In the genomic region with DNA sequence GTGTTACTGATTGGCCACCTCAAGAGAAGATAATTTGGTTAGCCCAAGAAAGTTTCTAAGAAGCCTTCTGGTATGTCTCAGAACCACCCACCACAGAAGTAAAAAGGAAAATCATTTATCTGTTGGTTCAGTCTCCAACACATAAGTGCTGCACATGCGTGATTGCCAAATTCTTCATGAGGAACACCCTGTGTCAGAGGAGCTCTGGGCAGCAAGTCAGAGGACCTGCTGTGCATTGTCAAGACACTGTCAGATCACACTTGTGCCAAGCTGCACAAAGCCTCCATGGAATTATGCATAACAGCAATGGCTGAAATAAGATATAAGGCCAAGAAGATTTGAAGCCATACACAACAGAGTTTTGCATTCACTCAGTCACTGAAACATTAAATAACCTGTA, we compare ENCODE assay signal across 28 cellular contexts.
DNase-seq lines count a peak whose midpoint lies in the region; ATAC-seq, FAIRE-seq and TF ChIP-seq lines count a peak whose summit lies in the region.
"Had no signal": no experiment of that assay in that cellular context is flagged by ENCODE, and none has a peak within 500 bp of the region (broad histone marks: within the 10 kb centered on the region; RNA-seq: fewer than 3 reads in every experiment).

No MANE protein-coding gene starts in this region.

- 35 to 41% methylated on average over 1 of the region's 1 CpG for WGBS in heart right ventricle, 2 donors
- 90 to 96% methylated on average over 1 of the region's 1 CpG for WGBS in pancreas, 2 donors

- H3K36me3 ChIP-seq in heart right ventricle (no peaks in the 10 kb centered on the region), pancreas (no peaks in the 10 kb centered on the region), tibial artery (no peaks in the 10 kb centered on the region)
- H3K36me3 ChIP-seq: BLaER1 treated with 17β-estradiol and CSF1 and Interleukin-3, amounts not matched to agents 10 nM and 100 nM; neural progenitor cell; uterus had no signal

- peak overlapping the region in 4 of 10 donors; percentile 7 to 36 (median 21) for H3K27ac ChIP-seq in heart right ventricle
- no peak overlapping the region for H3K27ac ChIP-seq in pancreas
- no peak overlapping the region for H3K27ac ChIP-seq in tibial artery
- H3K27ac ChIP-seq: BLaER1 treated with 17β-estradiol and CSF1 and Interleukin-3, amounts not matched to agents 10 nM and 100 nM; foreskin keratinocyte; KMS-11; neural progenitor cell; psoas muscle; skin epidermis; uterus; VCaP had no signal

- peak; percentile 89 to 100 (median 97) for ATAC-seq in heart right ventricle
- no peak for ATAC-seq in pancreas
- ATAC-seq in HG03439 (IDR thresholded peaks at IDR 0.05; ENCODE audit: unreplicated experiment): no peak
- ATAC-seq: activated T-cell treated with anti-CD3 and anti-CD28 coated beads, Interleukin-2, amount 50 U/mL, for 4 hours; foreskin keratinocyte; psoas muscle; SK-N-SH treated with all-trans-retinoic acid at 6 μM for 48 hours had no signal

- no peaks in the 10 kb centered on the region for H3K27me3 ChIP-seq in heart right ventricle
- H3K27me3 ChIP-seq in pancreas: no peaks in the 10 kb centered on the region
- no peaks in the 10 kb centered on the region for H3K27me3 ChIP-seq in tibial artery
- H3K27me3 ChIP-seq: BLaER1 treated with 17β-estradiol and CSF1 and Interleukin-3, amounts not matched to agents 10 nM and 100 nM; foreskin keratinocyte; neural progenitor cell; uterus had no signal

- DNase-seq in G401 (ENCODE audit: low spot score): peak; percentile 49
- peak; percentile 30 for DNase-seq in choroid plexus epithelial cell (ENCODE audit: low read depth)
- DNase-seq in heart right ventricle: peak; percentile 39 to 67
- no peak for DNase-seq in pancreas
- no peak for DNase-seq in tibial artery
- no peak for DNase-seq in NCI-H82 (lab: John Stamatoyannopoulos, UW)
- DNase-seq in AG08395 (ENCODE audit: low spot score): no peak
- DNase-seq: activated CD4-positive, alpha-beta T cell treated with anti-CD3 and anti-CD28 coated beads for 48 hours; activated T-cell treated with anti-CD3 and anti-CD28 coated beads, Interleukin-2, amount 50 U/mL, for 4 hours; amygdala; dermis blood vessel endothelial cell; foreskin keratinocyte; H7; hypothalamus; MV-4-11; NCI-H146; NCI-H524; psoas muscle; uterus had no signal

- FAIRE-seq in pancreas (lab: Jason Lieb, UNC): peak; percentile 5
- FAIRE-seq: bronchial epithelial cell, GM12891 had no signal

- intact Hi-C loops in heart right ventricle (cut with DNase I): no loop called here
- intact Hi-C loops in pancreas (cut with DNase I): no loop called here
- intact Hi-C loops in tibial artery (cut with DNase I; ENCODE audit: low total_unique reads): no loop called here

- H3K4me3 ChIP-seq in choroid plexus epithelial cell (ENCODE audit: low read depth, low read length): no peak overlapping the region
- no peak overlapping the region for H3K4me3 ChIP-seq in heart right ventricle
- no peak overlapping the region for H3K4me3 ChIP-seq in pancreas
- H3K4me3 ChIP-seq in tibial artery: no peak overlapping the region
- H3K4me3 ChIP-seq: BLaER1 treated with 17β-estradiol and CSF1 and Interleukin-3, amounts not matched to agents 10 nM and 100 nM; neural progenitor cell; psoas muscle; skin epidermis; uterus had no signal

- in situ Hi-C loops in G401 (cut with HindIII; ENCODE audit: low sequenced_read_pairs): no loop called here

- no peak for TF ChIP-seq CTCF in choroid plexus epithelial cell (conservative IDR thresholded peaks at IDR 0.05; ENCODE audit: low read depth, low read length)
- TF ChIP-seq CTCF in heart right ventricle (IDR thresholded peaks at IDR 0.05): no peak
- no peak for TF ChIP-seq CTCF in pancreas (IDR thresholded peaks at IDR 0.05)
- no peak for TF ChIP-seq CTCF in tibial artery (IDR thresholded peaks at IDR 0.05)

- H3K9me3 ChIP-seq in heart right ventricle (peaks cover 0 to 4% (median 0%) of the 10 kb centered on the region in 11 donors), pancreas (no peaks in the 10 kb centered on the region), tibial artery (no peaks in the 10 kb centered on the region)
- H3K9me3 ChIP-seq: BLaER1 treated with 17β-estradiol and CSF1 and Interleukin-3, amounts not matched to agents 10 nM and 100 nM; psoas muscle; uterus had no signal

- H3K4me1 ChIP-seq in heart right ventricle: peaks cover 0 to 9% (median 3%) of the 10 kb centered on the region in 9 donors
- no peaks in the 10 kb centered on the region for H3K4me1 ChIP-seq in pancreas
- no peaks in the 10 kb centered on the region for H3K4me1 ChIP-seq in tibial artery
- H3K4me1 ChIP-seq: foreskin keratinocyte, neural progenitor cell, psoas muscle, uterus had no signal

Comparison
In these comparisons a context has a peak if more than half of its experiments do, and no peak if none do; other contexts are left out.
1. DNase-seq: peak in G401 (single experiment), choroid plexus epithelial cell (single experiment) and heart right ventricle (2 of 2); none in pancreas (0 of 6), tibial artery (0 of 2), NCI-H82 (single experiment) and AG08395 (single experiment).
2. ATAC-seq: peak in heart right ventricle (8 of 8); none in pancreas (0 of 4) and HG03439 (single experiment).